1 cellular context compared by ENCODE assay signal in genomic region chr6:6169141-6169540, GRCh38.
TF ChIP-seq lines count a peak whose summit lies in the region.

No MANE protein-coding gene starts in this region.

TF ChIP-seq in GM23338, 12 proteins besides CTCF, POLR2A, EP300 and RAD21 (continued from another document):
- no peak for TF ChIP-seq ETS1 (IDR thresholded peaks at IDR 0.05)
- TF ChIP-seq ZNF331 (CRISPR knock-in tag; IDR thresholded peaks at IDR 0.05; ENCODE audit: low read depth): no peak
- TF ChIP-seq NANOG (IDR thresholded peaks at IDR 0.05; ENCODE audit: borderline replicate concordance): no peak
- TF ChIP-seq ZNF462 (CRISPR knock-in tag; IDR thresholded peaks at IDR 0.05): peak; percentile 56; the same call in 1 of the 2 replicates
